19 cellular contexts compared by ENCODE assay signal in the genomic region with DNA sequence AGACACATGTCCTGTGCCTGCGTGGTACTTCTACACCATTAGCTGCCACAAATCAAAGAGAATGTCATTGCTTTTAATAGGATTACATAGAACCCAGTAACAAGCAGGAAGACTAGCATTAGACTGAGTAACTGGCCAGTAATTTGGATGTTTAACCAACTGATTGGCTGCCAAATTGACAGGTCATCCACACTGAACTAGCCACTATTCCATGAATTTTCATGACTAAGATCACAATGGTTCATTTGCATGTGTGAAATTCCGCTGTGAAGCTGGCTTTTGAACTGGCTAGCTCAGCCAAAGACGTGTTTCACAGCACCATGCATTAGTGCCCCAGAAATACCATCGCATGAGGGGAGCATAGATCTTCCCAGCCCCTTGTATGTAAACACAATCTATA.
A peak's percentile ranks its signal among the peaks of the same experiment; 100 is the strongest.
DNase-seq lines count a peak whose midpoint lies in the region; ATAC-seq lines count a peak whose summit lies in the region.
"Had no signal": no experiment of that assay in that cellular context is flagged by ENCODE, and none has a peak within 500 bp of the region (broad histone marks: within the 10 kb centered on the region; RNA-seq: fewer than 3 reads in every experiment).

No MANE protein-coding gene starts in this region.

- H3K79me2 ChIP-seq in GM23248 (ENCODE audit: insufficient read depth) = no peaks in the 10 kb centered on the region

- H3K4me1 ChIP-seq in GM23248 (ENCODE audit: insufficient read depth) = peaks cover 4% of the 10 kb centered on the region; the same call in 1 of the 2 replicates
- H3K4me1 ChIP-seq: sigmoid colon had no signal

- no peak overlapping the region for H3K9ac ChIP-seq in GM23248

- peak overlapping the region; percentile 5; the same call in 1 of the 2 replicates for H2AFZ ChIP-seq in GM23248

- H3K9me3 ChIP-seq in GM23248 (ENCODE audit: low read depth) (no peaks in the 10 kb centered on the region), MG63 (no peaks in the 10 kb centered on the region)
- H3K9me3 ChIP-seq: sigmoid colon, thoracic aorta had no signal

- DNase-seq in GM23248 (peak; percentile 71), MG63 (peak; percentile 27), globus pallidus (ENCODE audit: low spot score) (peak; percentile 9), stromal cell of bone marrow (ENCODE audit: low read depth) (peak; percentile 10), HPDE6-E6E7 (ENCODE audit: extremely low spot score) (no peak), NCI-H1417 treated with DMSO at 0.1 percent for 48 hours (lab: John Stamatoyannopoulos, UW) (no peak)
- DNase-seq: activated CD4-positive, alpha-beta memory T cell treated with anti-CD3 and anti-CD28 coated beads, Interleukin-2, amount 10 ng/mL, durations not matched to agents 7 days and 5 days; activated T-cell treated with anti-CD3 and anti-CD28 coated beads, Interleukin-2, amount 50 U/mL, for 72 hours; CD8-positive, alpha-beta T cell; central memory CD4-positive, alpha-beta T cell; NCI-H187 treated with DMSO at 0.1 percent for 48 hours; NCI-H510A treated with DMSO at 0.1 percent for 48 hours; OCI-M1; sigmoid colon; stimulated activated CD4-positive, alpha-beta T cell treated with anti-CD3 and anti-CD28 coated beads, Interleukin-4, amount 100 ng/mL, for 1 hour; stimulated activated CD8-positive, alpha-beta memory T cell treated with anti-CD3 and anti-CD28 coated beads, Interleukin-4, amount 100 ng/mL, for 48 hours had no signal

- H3K4me3 ChIP-seq in GM23248 (no peak overlapping the region), MG63 (no peak overlapping the region)
- H3K4me3 ChIP-seq: sigmoid colon, SK-N-MC, thoracic aorta had no signal

- 50% methylated on average over 4 of the region's 4 CpGs for WGBS in GM23248 (ENCODE audit: low coverage in 1 of 2, low lambda C conversion rate in 2 of 2, missing lambda C conversion rate in 2 of 2), 2 experiments

- H3K36me3 ChIP-seq in GM23248 (ENCODE audit: low read depth) (no peaks in the 10 kb centered on the region), MG63 (no peaks in the 10 kb centered on the region)
- H3K36me3 ChIP-seq: sigmoid colon, thoracic aorta had no signal

- no peaks in the 10 kb centered on the region for H3F3A ChIP-seq in GM23248 (ENCODE audit: insufficient read depth)

- peak overlapping the region; percentile 14 for H3K4me2 ChIP-seq in GM23248 (ENCODE audit: unreplicated experiment)

- in situ Hi-C loops in GM23248 (cut with MboI) = no loop called here

- H3K27me3 ChIP-seq in GM23248 (replicated peaks; ENCODE audit: insufficient read depth) (no peaks in the 10 kb centered on the region), MG63 (no peaks in the 10 kb centered on the region)
- H3K27me3 ChIP-seq: sigmoid colon had no signal

- H3K27ac ChIP-seq in GM23248 = no peak overlapping the region
- H3K27ac ChIP-seq: sigmoid colon, SK-N-MC, thoracic aorta had no signal

- no peaks in the 10 kb centered on the region for H4K20me1 ChIP-seq in GM23248 (ENCODE audit: insufficient read depth)

- no peaks in the 10 kb centered on the region for H3K9me2 ChIP-seq in GM23248 (ENCODE audit: insufficient read depth)

- ATAC-seq in GM18520 (IDR thresholded peaks at IDR 0.05; ENCODE audit: unreplicated experiment) = no peak
- ATAC-seq: activated T-cell treated with anti-CD3 and anti-CD28 coated beads, Interleukin-2, amount 50 U/mL, for 72 hours; CD8-positive, alpha-beta T cell had no signal

Comparison
In these comparisons a context has a peak if more than half of its experiments do, and no peak if none do; other contexts are left out.
1. DNase-seq: peak in GM23248 (single experiment), MG63 (single experiment), globus pallidus (single experiment) and stromal cell of bone marrow (single experiment); none in HPDE6-E6E7 (single experiment) and NCI-H1417 treated with DMSO at 0.1 percent for 48 hours (single experiment).